28 cellular contexts compared by ENCODE assay signal in the genomic region with DNA sequence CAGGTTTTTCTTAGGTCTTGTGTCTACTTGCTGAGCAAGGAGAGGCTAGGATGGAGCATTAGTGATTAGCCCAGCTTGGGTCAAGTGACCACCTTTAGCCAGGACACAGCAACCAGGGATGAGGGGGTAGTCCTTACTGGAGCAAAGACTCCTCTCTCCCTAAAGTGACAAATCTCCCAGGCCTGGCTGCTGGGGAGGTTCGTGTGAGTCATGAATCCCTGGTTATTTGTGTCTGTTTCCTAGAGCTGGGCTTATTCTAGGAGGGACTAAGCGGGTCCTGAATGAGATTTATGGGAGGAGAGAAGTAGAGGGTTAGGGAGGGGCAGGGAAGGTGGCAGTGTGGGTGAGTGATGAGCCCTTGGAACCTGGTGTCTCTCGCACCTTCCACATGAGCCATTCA.
"Had no signal": no experiment of that assay in that cellular context is flagged by ENCODE, and none has a peak within 500 bp of the region (broad histone marks: within the 10 kb centered on the region; RNA-seq: fewer than 3 reads in every experiment).

No MANE protein-coding gene starts in this region.

- DNase-seq: activated CD4-positive, alpha-beta T cell treated with anti-CD3 and anti-CD28 coated beads for 36 hours; activated CD8-positive, alpha-beta T cell treated with anti-CD3 and anti-CD28 coated beads for 36 hours; activated effector memory CD4-positive, alpha-beta T cell treated with Interleukin-2 at 50 U/mL for 16 hours; activated naive CD4-positive, alpha-beta T cell; activated naive CD8-positive, alpha-beta T cell treated with anti-CD3 and anti-CD28 coated beads, Interleukin-2, amount 50 U/mL, for 24 hours; activated T-cell treated with anti-CD3 and anti-CD28 coated beads, Interleukin-2, amount 50 U/mL, for 24 hours; amniotic stem cell; body of pancreas; central memory CD4-positive, alpha-beta T cell; MM.1S; NCI-H1105; NCI-H1436; NCI-H187; NCI-H2081; NCI-H510A treated with DMSO at 0.1 percent for 48 hours; NCI-H69; NK-92 treated with Interleukin-12 subunit alpha and Interleukin-12 subunit beta, amount 100 ng/mL, for 24 hours; OCI-M1; RPMI8226; SJCRH30; SK-N-SH; T-helper 1 cell had no signal

- ATAC-seq: activated CD4-positive, alpha-beta T cell treated with anti-CD3 and anti-CD28 coated beads for 36 hours; activated CD8-positive, alpha-beta T cell treated with anti-CD3 and anti-CD28 coated beads for 36 hours; activated naive CD4-positive, alpha-beta T cell treated with anti-CD3 and anti-CD28 coated beads, Interleukin-2, amount 50 U/mL, for 72 hours; activated naive CD8-positive, alpha-beta T cell treated with anti-CD3 and anti-CD28 coated beads, Interleukin-2, amount 50 U/mL, for 24 hours; body of pancreas; Panc1; Right ventricle myocardium inferior had no signal

- H3K4me1 Mint-ChIP-seq: activated CD4-positive, alpha-beta T cell treated with anti-CD3 and anti-CD28 coated beads for 36 hours; activated naive CD8-positive, alpha-beta T cell treated with anti-CD3 and anti-CD28 coated beads, Interleukin-2, amount 50 U/mL, for 24 hours had no signal

- H3K27ac Mint-ChIP-seq: activated CD4-positive, alpha-beta T cell treated with anti-CD3 and anti-CD28 coated beads for 36 hours; activated CD8-positive, alpha-beta T cell treated with anti-CD3 and anti-CD28 coated beads for 36 hours; activated naive CD4-positive, alpha-beta T cell treated with anti-CD3 and anti-CD28 coated beads, Interleukin-2, amount 50 U/mL, for 72 hours; activated naive CD8-positive, alpha-beta T cell treated with anti-CD3 and anti-CD28 coated beads, Interleukin-2, amount 50 U/mL, for 24 hours; activated T-cell treated with anti-CD3 and anti-CD28 coated beads, Interleukin-2, amount 50 U/mL, for 24 hours; activated T-helper 1 cell treated with anti-CD3 and anti-CD28 coated beads, Interleukin-12 subunit alpha, Interleukin-12 subunit beta, Interleukin-2, Interleukin-4 antibody, amounts not matched to agents 30 ng/mL and 10 ng/mL and 1 ng/mL, durations not matched to agents 14 hours and 24 hours and 36 hours had no signal

- H3K27ac ChIP-seq: ascending aorta, body of pancreas, SJCRH30, VCaP had no signal

- H3K4me3 Mint-ChIP-seq: activated CD4-positive, alpha-beta T cell treated with anti-CD3 and anti-CD28 coated beads for 36 hours; activated CD8-positive, alpha-beta T cell treated with anti-CD3 and anti-CD28 coated beads for 36 hours; activated naive CD8-positive, alpha-beta T cell treated with anti-CD3 and anti-CD28 coated beads, Interleukin-2, amount 50 U/mL, for 24 hours; activated T-cell treated with anti-CD3 and anti-CD28 coated beads, Interleukin-2, amount 50 U/mL, for 24 hours; activated T-helper 1 cell treated with anti-CD3 and anti-CD28 coated beads, Interleukin-12 subunit alpha, Interleukin-12 subunit beta, Interleukin-2, Interleukin-4 antibody, amounts not matched to agents 30 ng/mL and 10 ng/mL and 1 ng/mL, durations not matched to agents 14 hours and 24 hours and 36 hours had no signal

- H3K4me3 ChIP-seq: ascending aorta, body of pancreas, SJCRH30 had no signal

- H3K9me3 Mint-ChIP-seq: activated naive CD8-positive, alpha-beta T cell treated with anti-CD3 and anti-CD28 coated beads, Interleukin-2, amount 50 U/mL, for 24 hours had no signal
